ENCODE assay signal across 8 cellular contexts in genomic region chr16:29815793-29816693, GRCh38. TPM values are rescaled to one million over a fixed set of nuclear protein-coding genes. Genes with fewer than 3 reads are reported as not detected.
DNase-seq lines count a peak whose midpoint lies in the region; ATAC-seq and TF ChIP-seq lines count a peak whose summit lies in the region.

TSS of gene PAGR1 (plus strand) at chr16:29816152. CDS start at chr16:29816526, 374 bp downstream.

- peak; percentile 80 for ATAC-seq in CD4-positive, CD25-positive, alpha-beta regulatory T cell (ENCODE audit: low read depth in 2 of 2)
- ATAC-seq in GM19395 (IDR thresholded peaks at IDR 0.05; ENCODE audit: unreplicated experiment) (peak; percentile 65), HG03571 (IDR thresholded peaks at IDR 0.05; ENCODE audit: unreplicated experiment) (peak; percentile 50)

- 0% methylated on average over 42 to 66 of the region's 70 CpGs for WGBS in lower leg skin, 2 donors

- H3K36me3 ChIP-seq in CD4-positive, CD25-positive, alpha-beta regulatory T cell (ENCODE audit: control insufficient read depth, insufficient read depth, low read length) = peaks cover 10% of the 10 kb centered on the region
- peaks cover 0 to 10% of the 10 kb centered on the region in 2 donors for H3K36me3 ChIP-seq in duodenal mucosa (ENCODE audit: control insufficient read depth in 1 of 2, insufficient read depth in 2 of 2, low read length in 2 of 2)

- POLR2A ChIA-PET in activated CD4-positive, alpha-beta memory T cell treated with anti-CD3 and anti-CD28 coated beads for 36 hours (lab: Charles Lee) = interaction anchor here (1.0 to 7.9 kb wide), 6 partner anchors 8 to 249 kb away, joined by 4 to 84 read pairs (median 12); partner anchors contain the start of genes ALDOA, KIF22 and MAZ

- H3K9me3 ChIP-seq in CD4-positive, CD25-positive, alpha-beta regulatory T cell (ENCODE audit: control insufficient read depth in 2 of 2, low read length in 2 of 2) = no peaks in the 10 kb centered on the region
- no peaks in the 10 kb centered on the region for H3K9me3 ChIP-seq in duodenal mucosa (ENCODE audit: control insufficient read depth in 1 of 2, low read length in 2 of 2)

- H3K9ac ChIP-seq in duodenal mucosa (ENCODE audit: low read depth in 1 of 2, low read length in 2 of 2) = peak within 1 kb of the TSS; percentile 79 to 92

- peak within 1 kb of the TSS; percentile 68 for H3K4me3 ChIP-seq in CD4-positive, CD25-positive, alpha-beta regulatory T cell (ENCODE audit: low read depth, low read length)
- H3K4me3 ChIP-seq in duodenal mucosa (ENCODE audit: low read depth in 1 of 2, low read length in 2 of 2) (peak within 1 kb of the TSS; percentile 86 to 94), lower leg skin (ENCODE audit: low read depth, poor library complexity, severe bottlenecking) (peak within 1 kb of the TSS; percentile 84)

- CTCF ChIA-PET in activated CD4-positive, alpha-beta memory T cell treated with anti-CD3 and anti-CD28 coated beads for 36 hours (lab: Charles Lee) = interaction anchor here (0.5 to 6.7 kb wide), 24 partner anchors 9 to 224 kb away, joined by 3 to 79 read pairs (median 4); partner anchors contain the start of genes KIF22, MAZ, QPRT and TAOK2

- peaks cover 14% of the 10 kb centered on the region for H3K27me3 Mint-ChIP-seq in CD4-positive, CD25-positive, alpha-beta regulatory T cell
- H3K27me3 Mint-ChIP-seq in activated CD4-positive, alpha-beta memory T cell treated with anti-CD3 and anti-CD28 coated beads for 36 hours = no peaks in the 10 kb centered on the region

- peaks cover 0 to 2% (median 0%) of the 10 kb centered on the region in 7 donors for H3K9me3 Mint-ChIP-seq in CD4-positive, CD25-positive, alpha-beta regulatory T cell
- H3K9me3 Mint-ChIP-seq in activated CD4-positive, alpha-beta memory T cell treated with anti-CD3 and anti-CD28 coated beads for 36 hours = no peaks in the 10 kb centered on the region

- no peaks in the 10 kb centered on the region for H3K27me3 ChIP-seq in CD4-positive, CD25-positive, alpha-beta regulatory T cell (ENCODE audit: control insufficient read depth, insufficient read depth, low read length)
- H3K27me3 ChIP-seq in duodenal mucosa (ENCODE audit: control insufficient read depth in 1 of 2, insufficient read depth in 2 of 2, low read length in 2 of 2) = peaks cover 8 to 14% of the 10 kb centered on the region in 2 donors

- H3K4me1 Mint-ChIP-seq in CD4-positive, CD25-positive, alpha-beta regulatory T cell = peaks cover 5 to 78% (median 39%) of the 10 kb centered on the region in 4 donors
- H3K4me1 Mint-ChIP-seq in activated CD4-positive, alpha-beta memory T cell treated with anti-CD3 and anti-CD28 coated beads for 36 hours (ENCODE audit: low read depth) = peaks cover 41% of the 10 kb centered on the region

- peaks cover 6% of the 10 kb centered on the region for H3K36me3 Mint-ChIP-seq in CD4-positive, CD25-positive, alpha-beta regulatory T cell
- peaks cover 36% of the 10 kb centered on the region for H3K36me3 Mint-ChIP-seq in activated CD4-positive, alpha-beta memory T cell treated with anti-CD3 and anti-CD28 coated beads for 36 hours

- H3K4me3 Mint-ChIP-seq in CD4-positive, CD25-positive, alpha-beta regulatory T cell = peak within 1 kb of the TSS; percentile 94 to 98 (median 95)
- H3K4me3 Mint-ChIP-seq in activated CD4-positive, alpha-beta memory T cell treated with anti-CD3 and anti-CD28 coated beads for 36 hours = peak within 1 kb of the TSS; percentile 98

- peak within 1 kb of the TSS; percentile 91 for H3K27ac ChIP-seq in CD4-positive, CD25-positive, alpha-beta regulatory T cell (ENCODE audit: insufficient read depth, low read length, poor library complexity, severe bottlenecking)
- peak within 1 kb of the TSS; percentile 91 for H3K27ac ChIP-seq in duodenal mucosa (ENCODE audit: low read depth, low read length)

- TF ChIP-seq CTCF in lower leg skin (IDR thresholded peaks at IDR 0.05) = peak in 1 of 3 donors; percentile 79

- TF ChIP-seq POLR2A in lower leg skin (IDR thresholded peaks at IDR 0.05) = no peak

- peak within 1 kb of the TSS; percentile 97 for H3K27ac Mint-ChIP-seq in CD4-positive, CD25-positive, alpha-beta regulatory T cell
- peak within 1 kb of the TSS; percentile 90 for H3K27ac Mint-ChIP-seq in activated CD4-positive, alpha-beta memory T cell treated with anti-CD3 and anti-CD28 coated beads for 36 hours

- DNase-seq in CD4-positive, CD25-positive, alpha-beta regulatory T cell = peak; percentile 98 to 100 (median 99)
- DNase-seq in NCI-H82 (lab: John Stamatoyannopoulos, UW) (peak; percentile 98), lower leg skin (ENCODE audit: low spot score in 2 of 2) (peak; percentile 99 to 100)
- DNase-seq in activated CD4-positive, alpha-beta memory T cell treated with anti-CD3 and anti-CD28 coated beads for 36 hours = peak; percentile 99
- peak; percentile 96 to 99 (median 97) for DNase-seq in stimulated activated CD4-positive, alpha-beta T cell treated with anti-CD3 and anti-CD28 coated beads, TNF-alpha, amount 100 ng/mL, for 1 hour (ENCODE audit: low read depth in 3 of 3, low spot score in 1 of 3)

- intact Hi-C loops in activated CD4-positive, alpha-beta memory T cell treated with anti-CD3 and anti-CD28 coated beads for 36 hours (cut with micrococcal nuclease) = loop anchor here (1.0 kb wide), 3 partner anchors 11 to 114 kb away; no protein-coding TSS in a partner anchor
- intact Hi-C loops in lower leg skin (cut with DNase I; ENCODE audit: low total_unique reads) = no loop called here

- H3K4me1 ChIP-seq in CD4-positive, CD25-positive, alpha-beta regulatory T cell (ENCODE audit: control insufficient read depth, insufficient read depth, low read length, poor library complexity, severe bottlenecking) = peaks cover 68% of the 10 kb centered on the region
- peaks cover 34 to 62% of the 10 kb centered on the region in 2 donors for H3K4me1 ChIP-seq in duodenal mucosa (ENCODE audit: control insufficient read depth in 1 of 2, insufficient read depth in 2 of 2, low read length in 2 of 2)

RNA-seq across cellular contexts. Expression of gene PAGR1, which starts in this region (rescaled TPM):
- 15.6 TPM for total RNA-seq in CD4-positive, CD25-positive, alpha-beta regulatory T cell
- 10 to 100 TPM; 41.0 to 48.8 (median 45.5) TPM for polyA plus RNA-seq in CD4-positive, CD25-positive, alpha-beta regulatory T cell
- 10 to 100 TPM; 21.9 to 24.0 TPM for total RNA-seq in activated CD4-positive, alpha-beta memory T cell treated with anti-CD3 and anti-CD28 coated beads for 36 hours
- 10 to 100 TPM; 28.0 to 33.5 (median 32.1) TPM for total RNA-seq in lower leg skin

Comparison
In these comparisons a context has a peak if more than half of its experiments do, and no peak if none do; other contexts are left out.
1. Peak in every context shown above with its lines: DNase-seq, ATAC-seq, H3K4me3 ChIP-seq and H3K27ac ChIP-seq.